ENCODE assay signal across 18 cellular contexts in genomic region chr6:136334853-136335252, GRCh38. TPM values are rescaled to one million over a fixed set of nuclear protein-coding genes. Genes with fewer than 3 reads are reported as not detected.
DNase-seq lines count a peak whose midpoint lies in the region; ATAC-seq, FAIRE-seq and TF ChIP-seq lines count a peak whose summit lies in the region.
"Had no signal": no experiment of that assay in that cellular context is flagged by ENCODE, and none has a peak within 500 bp of the region (broad histone marks: within the 10 kb centered on the region; RNA-seq: fewer than 3 reads in every experiment).

No MANE protein-coding gene starts in this region.

- no peak overlapping the region for H3K27ac ChIP-seq in CD8-positive, alpha-beta T cell (ENCODE audit: low read depth, low read length)
- H3K27ac ChIP-seq: epithelial cell of prostate, GM23248, HL-60, spleen, tibial artery had no signal

- no peak for ATAC-seq in CD8-positive, alpha-beta T cell
- ATAC-seq in natural killer cell = no peak
- ATAC-seq: T-helper 17 cell had no signal

- intact Hi-C loops in CD8-positive, alpha-beta T cell (cut with DNase I, micrococcal nuclease) = no loop called here
- intact Hi-C loops in natural killer cell (cut with micrococcal nuclease) = no loop called here

- H3K4me1 ChIP-seq in CD8-positive, alpha-beta T cell (ENCODE audit: insufficient read depth, low read length) = no peaks in the 10 kb centered on the region
- H3K4me1 ChIP-seq: spleen, tibial artery had no signal

- H3K4me1 Mint-ChIP-seq in mesothelial cell of epicardium = peaks cover 8% of the 10 kb centered on the region
- no peaks in the 10 kb centered on the region for H3K4me1 Mint-ChIP-seq in CD8-positive, alpha-beta T cell (ENCODE audit: low read depth)
- H3K4me1 Mint-ChIP-seq in natural killer cell = no peaks in the 10 kb centered on the region
- H3K4me1 Mint-ChIP-seq in immature natural killer cell = no peaks in the 10 kb centered on the region
- H3K4me1 Mint-ChIP-seq: T-helper 17 cell had no signal

- CTCF ChIA-PET in CD8-positive, alpha-beta T cell (lab: Charles Lee) = no interaction called here

- H3K27me3 Mint-ChIP-seq in mesothelial cell of epicardium (ENCODE audit: low read depth) (no peaks in the 10 kb centered on the region), natural killer cell (ENCODE audit: low read depth in 2 of 2) (no peaks in the 10 kb centered on the region), immature natural killer cell (ENCODE audit: low read depth in 3 of 3) (peaks cover 0 to 4% (median 2%) of the 10 kb centered on the region in 3 donors)
- no peaks in the 10 kb centered on the region for H3K27me3 Mint-ChIP-seq in CD8-positive, alpha-beta T cell (ENCODE audit: low read depth)
- H3K27me3 Mint-ChIP-seq: T-helper 17 cell had no signal

- POLR2A ChIA-PET in CD8-positive, alpha-beta T cell (lab: Charles Lee) = no interaction called here

- H3K27ac Mint-ChIP-seq in mesothelial cell of epicardium (no peak overlapping the region), natural killer cell (no peak overlapping the region), immature natural killer cell (no peak overlapping the region)
- H3K27ac Mint-ChIP-seq in CD8-positive, alpha-beta T cell = no peak overlapping the region
- H3K27ac Mint-ChIP-seq: T-helper 17 cell had no signal

- DNase-seq in ELF-1 (ENCODE audit: low read depth, low spot score) (peak; percentile 6), HFF-Myc (ENCODE audit: extremely low read depth, low read depth) (no peak), astrocyte of the spinal cord (ENCODE audit: low read depth, low spot score) (no peak), mesothelial cell of epicardium (ENCODE audit: low spot score in 2 of 2, unreplicated experiment in 2 of 2) (no peak), natural killer cell (no peak), RCC 7860 (ENCODE audit: low spot score) (no peak), immature natural killer cell (no peak)
- no peak for DNase-seq in CD8-positive, alpha-beta T cell
- DNase-seq: activated CD4-positive, alpha-beta T cell treated with anti-CD3 and anti-CD28 coated beads, Interleukin-2, amount 50 U/mL, for 48 hours; activated effector memory CD4-positive, alpha-beta T cell treated with Interleukin-2 at 50 U/mL for 16 hours; GM23248; NCI-H2171; spleen; T-helper 17 cell; tibial artery had no signal

- H3K4me3 ChIP-seq in HFF-Myc (replicated peaks; ENCODE audit: low read depth, low read length) = no peak overlapping the region
- H3K4me3 ChIP-seq in astrocyte of the spinal cord (ENCODE audit: low read depth, low read length) = no peak overlapping the region
- no peak overlapping the region for H3K4me3 ChIP-seq in CD8-positive, alpha-beta T cell (ENCODE audit: low read depth, low read length)
- H3K4me3 ChIP-seq: GM23248, spleen, tibial artery had no signal

- H3K36me3 Mint-ChIP-seq in mesothelial cell of epicardium (no peaks in the 10 kb centered on the region), natural killer cell (no peaks in the 10 kb centered on the region), immature natural killer cell (no peaks in the 10 kb centered on the region)
- no peaks in the 10 kb centered on the region for H3K36me3 Mint-ChIP-seq in CD8-positive, alpha-beta T cell

- H3K4me3 Mint-ChIP-seq in mesothelial cell of epicardium = no peak overlapping the region
- no peak overlapping the region for H3K4me3 Mint-ChIP-seq in CD8-positive, alpha-beta T cell
- H3K4me3 Mint-ChIP-seq in natural killer cell = no peak overlapping the region
- H3K4me3 Mint-ChIP-seq in immature natural killer cell = no peak overlapping the region
- H3K4me3 Mint-ChIP-seq: T-helper 17 cell had no signal

- in situ Hi-C loops in astrocyte of the spinal cord (cut with HindIII; ENCODE audit: low sequenced_read_pairs) = no loop called here

- TF ChIP-seq CTCF in HFF-Myc (IDR thresholded peaks at IDR 0.05; ENCODE audit: low read depth, low read length, missing control alignments) (peak; percentile 11), astrocyte of the spinal cord (IDR thresholded peaks at IDR 0.05; ENCODE audit: low read depth, low read length) (peak; percentile 10), mesothelial cell of epicardium (IDR thresholded peaks at IDR 0.05; ENCODE audit: unreplicated experiment) (peak; percentile 12), natural killer cell (IDR thresholded peaks at IDR 0.05) (no peak)
- no peak for TF ChIP-seq CTCF in CD8-positive, alpha-beta T cell (IDR thresholded peaks at IDR 0.05)

- H3K9me3 ChIP-seq in CD8-positive, alpha-beta T cell (ENCODE audit: low read length) = no peaks in the 10 kb centered on the region
- H3K9me3 ChIP-seq: spleen, tibial artery had no signal

- H3K36me3 ChIP-seq in CD8-positive, alpha-beta T cell (ENCODE audit: insufficient read depth, low read length) = no peaks in the 10 kb centered on the region
- H3K36me3 ChIP-seq: spleen, tibial artery had no signal

- no peak for FAIRE-seq in RCC 7860 (lab: Jason Lieb, UNC)
- FAIRE-seq: bronchial epithelial cell had no signal

- H3K27me3 ChIP-seq in CD8-positive, alpha-beta T cell (ENCODE audit: insufficient read depth, low read length) = no peaks in the 10 kb centered on the region
- H3K27me3 ChIP-seq: tibial artery had no signal

- H3K9me3 Mint-ChIP-seq in mesothelial cell of epicardium (no peaks in the 10 kb centered on the region), natural killer cell (no peaks in the 10 kb centered on the region), immature natural killer cell (no peaks in the 10 kb centered on the region)
- no peaks in the 10 kb centered on the region for H3K9me3 Mint-ChIP-seq in CD8-positive, alpha-beta T cell

RNA-seq across cellular contexts. Expression of gene BCLAF1, which starts 45.2 kb away (rescaled TPM):
- total RNA-seq in mesothelial cell of epicardium (241 to 260 TPM (median 246 TPM) in 3 replicates), natural killer cell (100 to 1,000 TPM; 391 to 582 (median 465) TPM)
- total RNA-seq in CD8-positive, alpha-beta T cell = 100 to 1,000 TPM; 471 to 494 TPM
- polyA plus RNA-seq in immature natural killer cell = 100 to 1,000 TPM in 1 of 3 donors, 10 to 100 TPM in 2; 69.9 to 113 (median 81.5) TPM

Comparison
In these comparisons a context has a peak if more than half of its experiments do, and no peak if none do; other contexts are left out.
1. CTCF ChIP-seq: peak in HFF-Myc (single experiment), astrocyte of the spinal cord (single experiment) and mesothelial cell of epicardium (single experiment); none in CD8-positive, alpha-beta T cell (single experiment) and natural killer cell (single experiment).